1 cellular context compared by ENCODE assay signal in genomic region chr2:73227086-73227485, GRCh38.
TF ChIP-seq lines count a peak whose summit lies in the region.

No MANE protein-coding gene starts in this region.

TF ChIP-seq in IMR-90, 13 proteins besides CTCF, POLR2A, EP300 and RAD21 (continued from another document):
- TF ChIP-seq, protein P1, sequence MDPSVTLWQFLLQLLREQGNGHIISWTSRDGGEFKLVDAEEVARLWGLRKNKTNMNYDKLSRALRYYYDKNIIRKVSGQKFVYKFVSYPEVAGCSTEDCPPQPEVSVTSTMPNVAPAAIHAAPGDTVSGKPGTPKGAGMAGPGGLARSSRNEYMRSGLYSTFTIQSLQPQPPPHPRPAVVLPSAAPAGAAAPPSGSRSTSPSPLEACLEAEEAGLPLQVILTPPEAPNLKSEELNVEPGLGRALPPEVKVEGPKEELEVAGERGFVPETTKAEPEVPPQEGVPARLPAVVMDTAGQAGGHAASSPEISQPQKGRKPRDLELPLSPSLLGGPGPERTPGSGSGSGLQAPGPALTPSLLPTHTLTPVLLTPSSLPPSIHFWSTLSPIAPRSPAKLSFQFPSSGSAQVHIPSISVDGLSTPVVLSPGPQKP (IDR thresholded peaks at IDR 0.05; ENCODE audit: borderline replicate concordance, low read depth, low read length): no peak
- TF ChIP-seq RFX5 (IDR thresholded peaks at IDR 0.05; ENCODE audit: low read depth, low read length): no peak
- TF ChIP-seq BHLHE40 (IDR thresholded peaks at IDR 0.05; ENCODE audit: low read depth, low read length): no peak
- TF ChIP-seq MAZ (IDR thresholded peaks at IDR 0.05; ENCODE audit: borderline replicate concordance, low read depth, low read length): no peak
- no peak for TF ChIP-seq SMC3 (IDR thresholded peaks at IDR 0.05; ENCODE audit: low read depth, low read length)
- TF ChIP-seq, protein P2, sequence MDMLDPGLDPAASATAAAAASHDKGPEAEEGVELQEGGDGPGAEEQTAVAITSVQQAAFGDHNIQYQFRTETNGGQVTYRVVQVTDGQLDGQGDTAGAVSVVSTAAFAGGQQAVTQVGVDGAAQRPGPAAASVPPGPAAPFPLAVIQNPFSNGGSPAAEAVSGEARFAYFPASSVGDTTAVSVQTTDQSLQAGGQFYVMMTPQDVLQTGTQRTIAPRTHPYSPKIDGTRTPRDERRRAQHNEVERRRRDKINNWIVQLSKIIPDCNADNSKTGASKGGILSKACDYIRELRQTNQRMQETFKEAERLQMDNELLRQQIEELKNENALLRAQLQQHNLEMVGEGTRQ (IDR thresholded peaks at IDR 0.05; ENCODE audit: low read depth, low read length): no peak
